8 cellular contexts compared by ENCODE assay signal in the genomic region with DNA sequence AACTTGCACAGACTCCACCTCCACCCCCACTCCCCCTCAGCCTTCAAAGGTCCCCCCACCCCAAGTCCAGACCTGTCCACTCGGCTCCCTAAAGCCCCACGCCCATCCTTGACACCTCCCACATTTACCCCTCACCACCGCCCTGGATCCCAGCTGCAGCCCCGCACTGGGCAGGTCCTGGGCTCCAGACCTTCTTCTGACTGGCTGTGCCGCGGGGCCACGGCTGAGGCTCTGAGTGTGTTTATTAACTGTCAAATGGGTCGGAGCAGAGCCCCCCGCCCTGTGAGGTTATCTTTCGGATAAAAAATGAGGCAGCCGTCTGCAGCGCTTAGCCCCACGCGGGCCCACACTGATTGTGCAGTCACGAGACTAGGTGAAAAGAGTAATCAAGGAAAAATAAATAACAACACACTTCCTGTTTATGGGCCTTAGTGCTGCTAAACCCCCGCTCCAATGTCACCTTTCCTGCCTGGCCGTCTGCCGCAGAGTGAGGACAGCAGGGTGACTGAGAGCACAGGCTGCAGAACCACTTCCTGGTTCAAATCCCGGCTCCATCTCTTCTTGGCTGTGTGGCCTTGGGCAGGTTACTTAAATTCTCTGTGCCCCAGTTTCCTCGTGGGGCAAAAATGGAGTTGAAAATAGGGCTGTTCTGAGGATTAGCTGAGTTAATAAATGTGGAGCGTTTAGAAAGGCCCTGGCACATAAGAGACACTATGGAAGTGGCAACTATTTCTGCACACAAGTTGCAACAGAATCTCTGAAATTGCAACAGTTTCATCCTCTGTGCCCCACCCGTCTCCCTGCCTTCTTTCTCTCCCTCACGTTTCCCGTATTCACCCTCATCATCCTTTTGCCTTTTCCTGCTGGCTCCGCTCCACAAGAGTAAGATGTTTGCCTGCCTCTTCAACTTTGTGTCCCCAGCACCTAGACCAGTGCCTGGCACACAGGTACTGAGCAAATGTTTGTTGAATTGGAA. TPM values are rescaled to one million over a fixed set of nuclear protein-coding genes. Genes with fewer than 3 reads are reported as not detected.
DNase-seq lines count a peak whose midpoint lies in the region; ATAC-seq and TF ChIP-seq lines count a peak whose summit lies in the region.

No MANE protein-coding gene starts in this region.

- peaks cover 30% of the 10 kb centered on the region for H3K4me1 ChIP-seq in mucosa of descending colon (ENCODE audit: low read depth)

- no peaks in the 10 kb centered on the region for H3K36me3 ChIP-seq in mucosa of descending colon (ENCODE audit: low read depth)

- H3K4me3 ChIP-seq in AG04450 (ENCODE audit: low read depth, low read length): peak overlapping the region; percentile 77
- H3K4me3 ChIP-seq in cardiac fibroblast (replicated peaks in 1 of 2; ENCODE audit: low read depth in 2 of 2, low read length in 2 of 2): peak overlapping the region; percentile 61 to 69
- no peak overlapping the region for H3K4me3 ChIP-seq in mucosa of descending colon

- ATAC-seq in mucosa of descending colon: peak; percentile 2
- no peak for ATAC-seq in HG02938 (IDR thresholded peaks at IDR 0.05; ENCODE audit: unreplicated experiment)

- POLR2A ChIA-PET in AG04450 (lab: Yijun Ruan, JAX): no interaction called here

- H3K9me3 ChIP-seq in AG04450 (ENCODE audit: control insufficient read depth, insufficient read depth, low read length): no peaks in the 10 kb centered on the region; the same call in 1 of the 2 replicates
- no peaks in the 10 kb centered on the region for H3K9me3 ChIP-seq in mucosa of descending colon

- H3K27me3 ChIP-seq in AG04450 (ENCODE audit: control insufficient read depth, insufficient read depth, low read length): no peaks in the 10 kb centered on the region

- H3K27ac ChIP-seq in AG04450 (ENCODE audit: low read depth, low read length): no peak overlapping the region

- TF ChIP-seq CTCF in AG04450 (IDR thresholded peaks at IDR 0.05; ENCODE audit: low read depth, low read length): no peak
- TF ChIP-seq CTCF in cardiac fibroblast (IDR thresholded peaks at IDR 0.05; ENCODE audit: low read depth, low read length): no peak
- TF ChIP-seq CTCF in mucosa of descending colon (IDR thresholded peaks at IDR 0.05): no peak

- CTCF ChIA-PET in AG04450 (lab: Charles Lee): interaction anchor here (0.8 to 4.0 kb wide), 7 partner anchors 12 to 58 kb away, joined by 3 to 143 read pairs (median 7); partner anchors contain the start of gene RHOF

- intact Hi-C loops in mucosa of descending colon (cut with DNase I, micrococcal nuclease): no loop called here

- no peak for DNase-seq in AG04450 (ENCODE audit: low read depth, low spot score)
- peak; percentile 56 for DNase-seq in NCI-H2029 (lab: John Stamatoyannopoulos, UW)
- peak; percentile 31 to 36 for DNase-seq in cardiac fibroblast (ENCODE audit: low read depth in 2 of 2)
- peak in 2 of 3 donors; percentile 41 to 58 for DNase-seq in mucosa of descending colon
- no peak for DNase-seq in H4 (ENCODE audit: low spot score)
- no peak for DNase-seq in activated gamma-delta T cell treated with Interleukin-2 at 50 U/mL for 16 hours
- no peak for DNase-seq in NCI-H1105 (lab: John Stamatoyannopoulos, UW)

RNA-seq across cellular contexts. Expression of gene SETD1B, which starts 9.4 kb away (rescaled TPM):
- 1.1 and 1.6 TPM in 2 replicates for polyA plus RNA-seq in AG04450 (2011; rRNA removed)
- polyA minus RNA-seq in AG04450 (2011; rRNA and poly(A)+ RNA removed): 3.4 and 3.5 TPM in 2 replicates
- 10 to 100 TPM; 23.8 to 38.3 (median 27.5) TPM for total RNA-seq in mucosa of descending colon
- total RNA-seq in H4 (2014; rRNA removed; shearing (Covaris generic)): 1.2 and 2.1 TPM in 2 replicates

RNA-seq across cellular contexts. Expression of gene RHOF, which starts 19.7 kb away (rescaled TPM):
- polyA plus RNA-seq in AG04450 (2011; rRNA removed): 5.3 TPM in 2 replicates
- 10.3 and 14.6 TPM in 2 replicates for polyA minus RNA-seq in AG04450 (2011; rRNA and poly(A)+ RNA removed)
- 10 to 100 TPM; 45.5 to 86.7 (median 83.2) TPM for total RNA-seq in mucosa of descending colon
- 0.99 and 3.3 TPM in 2 replicates for total RNA-seq in H4 (2014; rRNA removed; shearing (Covaris generic))

RNA-seq across cellular contexts. Expression of gene HPD, which starts 45.5 kb away (rescaled TPM):
- 0.05 TPM in 1 of 2 replicates, not detected in the other for polyA plus RNA-seq in AG04450 (2011; rRNA removed)
- not detected in 2 replicates for polyA minus RNA-seq in AG04450 (2011; rRNA and poly(A)+ RNA removed)
- total RNA-seq in mucosa of descending colon: 1 to 10 TPM in 1 of 3 donors, under 1 TPM in 1, not detected in 1; 0.63 to 1.0 TPM
- not detected in 2 replicates for total RNA-seq in H4 (2014; rRNA removed; shearing (Covaris generic))

Comparison
In these comparisons a context has a peak if more than half of its experiments do, and no peak if none do; other contexts are left out.
1. DNase-seq: peak in NCI-H2029 (single experiment), cardiac fibroblast (2 of 2) and mucosa of descending colon (2 of 3); none in AG04450 (single experiment), H4 (single experiment), activated gamma-delta T cell treated with Interleukin-2 at 50 U/mL for 16 hours (single experiment) and NCI-H1105 (single experiment).
2. RNA of gene RHOF, which starts 19.7 kb away (total RNA-seq): 45.5 to 86.7 TPM in mucosa of descending colon; 0.99 to 3.3 TPM in H4; every median in the first group is over 10 times any median in the second.